In genomic region chr21:40334159-40334558, GRCh38 we compare ENCODE assay signal across 18 cellular contexts.
DNase-seq lines count a peak whose midpoint lies in the region; ATAC-seq, FAIRE-seq and TF ChIP-seq lines count a peak whose summit lies in the region.
"Had no signal": no experiment of that assay in that cellular context is flagged by ENCODE, and none has a peak within 500 bp of the region (broad histone marks: within the 10 kb centered on the region; RNA-seq: fewer than 3 reads in every experiment).

No MANE protein-coding gene starts in this region.

- no peak overlapping the region for H2AK9ac ChIP-seq in IMR-90 (replicated peaks; ENCODE audit: low read depth, low read length, poor library complexity)

- H2AK5ac ChIP-seq in IMR-90 (ENCODE audit: low read depth, low read length) (no peak overlapping the region), trophoblast cell (ENCODE audit: low read length) (no peak overlapping the region)

- dilution Hi-C loops in IMR-90 (cut with HindIII; ENCODE audit: low sequenced_read_pairs, unreplicated experiment): no loop called here

- H3K23ac ChIP-seq in IMR-90 (ENCODE audit: low read depth, low read length) (no peak overlapping the region), trophoblast cell (ENCODE audit: low read length) (no peak overlapping the region)

- H2BK15ac ChIP-seq in IMR-90 (ENCODE audit: low read depth, low read length): no peak overlapping the region

- no peaks in the 10 kb centered on the region for H3K27me3 ChIP-seq in IMR-90 (ENCODE audit: control insufficient read depth, insufficient read depth, low read length)
- H3K27me3 ChIP-seq in bronchial epithelial cell (ENCODE audit: control insufficient read depth, insufficient read depth, low read length): no peaks in the 10 kb centered on the region
- no peaks in the 10 kb centered on the region for H3K27me3 ChIP-seq in trophoblast cell (ENCODE audit: insufficient read depth, low read length)
- H3K27me3 ChIP-seq: BLaER1 had no signal

- no peaks in the 10 kb centered on the region for H3K79me2 ChIP-seq in trophoblast cell (ENCODE audit: control insufficient read depth, insufficient read depth, low read length, poor library complexity)

- H4K91ac ChIP-seq in IMR-90 (ENCODE audit: insufficient read depth, low read depth, low read length): no peak overlapping the region
- no peak overlapping the region for H4K91ac ChIP-seq in trophoblast cell (ENCODE audit: low read depth, low read length)

- no peak overlapping the region for H2BK20ac ChIP-seq in IMR-90 (ENCODE audit: low read depth, low read length)

- FAIRE-seq in bronchial epithelial cell (lab: Jason Lieb, UNC): no peak
- FAIRE-seq: A204.1, GM19239, H54 had no signal

- no peak overlapping the region for H2BK12ac ChIP-seq in trophoblast cell (ENCODE audit: low read length)

- H3K14ac ChIP-seq in IMR-90 (replicated peaks; ENCODE audit: low read depth, low read length) (no peak overlapping the region), trophoblast cell (ENCODE audit: low read length) (no peak overlapping the region)

- no peaks in the 10 kb centered on the region for H3K79me1 ChIP-seq in IMR-90 (ENCODE audit: low read depth in 1 of 2, low read length in 2 of 2)
- H3K79me1 ChIP-seq in trophoblast cell (ENCODE audit: low read length): no peaks in the 10 kb centered on the region

- TF ChIP-seq POLR2A in IMR-90 (IDR thresholded peaks at IDR 0.05; ENCODE audit: low read depth, low read length): no peak

- H3K9ac ChIP-seq in IMR-90 (ENCODE audit: low read depth, low read length): no peak overlapping the region
- no peak overlapping the region for H3K9ac ChIP-seq in trophoblast cell (ENCODE audit: low read length)
- H3K9ac ChIP-seq: BLaER1, GM23248 had no signal

- WGBS in IMR-90 (ENCODE audit: extremely low coverage in 2 of 2, insufficient read length in 1 of 2), 2 experiments: 66% methylated on average over 3 of the region's 6 CpGs; no CpG with 5 or more reads in 1 of the 2 experiments
- no CpG with 5 or more reads among the region's 6 CpGs for WGBS in trophoblast cell (ENCODE audit: extremely low coverage, insufficient coverage, insufficient read length)

- H3K4me2 ChIP-seq in IMR-90 (ENCODE audit: low read depth, low read length) (no peak overlapping the region), trophoblast cell (ENCODE audit: low read length) (no peak overlapping the region)
- H3K4me2 ChIP-seq: BLaER1 had no signal

- DNase-seq in IMR-90 (no peak), NCI-H146 treated with DMSO at 0.1 percent for 48 hours (lab: John Stamatoyannopoulos, UW; ENCODE audit: unreplicated experiment) (peak; percentile 33), bronchial epithelial cell (ENCODE audit: low read depth) (peak; percentile 2), trophoblast cell (peak; percentile 3 to 67), DMS153 treated with DMSO at 0.1 percent for 48 hours (lab: John Stamatoyannopoulos, UW; ENCODE audit: unreplicated experiment) (no peak), AG20443 (ENCODE audit: low spot score) (no peak)
- DNase-seq: CD4-positive, alpha-beta memory T cell; DMS153; DMS79 treated with DMSO at 0.1 percent for 48 hours; GF-D8; GM23248; HCEC 1CT; KBM-7 had no signal

- no peaks in the 10 kb centered on the region for H3K4me1 ChIP-seq in IMR-90 (ENCODE audit: control insufficient read depth, insufficient read depth, low read length)
- H3K4me1 ChIP-seq in trophoblast cell (ENCODE audit: control insufficient read depth in 1 of 2, insufficient read depth in 2 of 2, low read length in 2 of 2): no peaks in the 10 kb centered on the region
- H3K4me1 ChIP-seq: BLaER1 had no signal

- no peak overlapping the region for H3K4ac ChIP-seq in IMR-90 (ENCODE audit: low read depth, low read length)
- no peak overlapping the region for H3K4ac ChIP-seq in trophoblast cell (ENCODE audit: low read depth, low read length)

- intact Hi-C loops in IMR-90 (cut with micrococcal nuclease): no loop called here

- H3K27ac ChIP-seq in IMR-90 (ENCODE audit: insufficient read depth, low read length): no peak overlapping the region
- no peak overlapping the region for H3K27ac ChIP-seq in trophoblast cell (ENCODE audit: low read depth, low read length)
- H3K27ac ChIP-seq: BLaER1, GM23248 had no signal

- H3K36me3 ChIP-seq in IMR-90 (ENCODE audit: control insufficient read depth, insufficient read depth, low read length): no peaks in the 10 kb centered on the region
- H3K36me3 ChIP-seq in bronchial epithelial cell (ENCODE audit: control insufficient read depth, insufficient read depth, low read length): no peaks in the 10 kb centered on the region
- H3K36me3 ChIP-seq in trophoblast cell (ENCODE audit: control insufficient read depth in 1 of 2, insufficient read depth in 2 of 2, low read length in 2 of 2): no peaks in the 10 kb centered on the region
- H3K36me3 ChIP-seq: BLaER1 had no signal

- no peak overlapping the region for H4K12ac ChIP-seq in trophoblast cell (ENCODE audit: low read depth, low read length)

- no peak overlapping the region for H2BK5ac ChIP-seq in IMR-90 (ENCODE audit: low read depth, low read length, poor library complexity, severe bottlenecking)
- no peak overlapping the region for H2BK5ac ChIP-seq in trophoblast cell (ENCODE audit: low read depth, low read length, poor library complexity)

- H2AFZ ChIP-seq in IMR-90 (replicated peaks; ENCODE audit: low read length, poor library complexity) (no peak overlapping the region), trophoblast cell (ENCODE audit: insufficient read depth, low read length, poor library complexity) (no peak overlapping the region)
- H2AFZ ChIP-seq: GM23248 had no signal

- in situ Hi-C loops in IMR-90 (cut with MboI; ENCODE audit: low sequenced_read_pairs): no loop called here

- no peak for TF ChIP-seq RAD21 in IMR-90 (IDR thresholded peaks at IDR 0.05; ENCODE audit: low read length)

- POLR2A ChIA-PET in IMR-90 (lab: Charles Lee; ENCODE audit: unreplicated experiment): no interaction called here

- no peaks in the 10 kb centered on the region for H3K9me1 ChIP-seq in IMR-90 (ENCODE audit: insufficient read depth, low read length)

- H3K56ac ChIP-seq in IMR-90 (ENCODE audit: extremely low read depth, insufficient read depth, low read length): no peak overlapping the region

- CTCF ChIA-PET in IMR-90 (lab: Yijun Ruan, JAX): no interaction called here

- H3K9me3 ChIP-seq in IMR-90 (ENCODE audit: control insufficient read depth, insufficient read depth, low read length) (peaks cover 21% of the 10 kb centered on the region), trophoblast cell (ENCODE audit: insufficient read depth, low read depth, low read length) (peaks cover 2% of the 10 kb centered on the region)
- H3K9me3 ChIP-seq: BLaER1 had no signal

- H4K20me1 ChIP-seq in IMR-90 (ENCODE audit: insufficient read depth, low read length): no peaks in the 10 kb centered on the region
- H4K20me1 ChIP-seq: BLaER1 had no signal

- no peak for ATAC-seq in IMR-90 (ENCODE audit: low read depth)
- no peak for ATAC-seq in GM18520 (IDR thresholded peaks at IDR 0.05; ENCODE audit: unreplicated experiment)

- no TSS peak for BruUV-seq in IMR-90 (replicated peaks; lab: Mats Ljungman, UMichigan)

- H4K5ac ChIP-seq in IMR-90 (ENCODE audit: low read depth, low read length): no peak overlapping the region

- H2BK120ac ChIP-seq in IMR-90 (ENCODE audit: low read depth, low read length) (no peak overlapping the region), trophoblast cell (ENCODE audit: insufficient read depth, low read length, poor library complexity) (no peak overlapping the region)

- no peak for TF ChIP-seq CTCF in IMR-90 (conservative IDR thresholded peaks at IDR 0.05; ENCODE audit: low read depth, low read length)
- no peak for TF ChIP-seq CTCF in bronchial epithelial cell (IDR thresholded peaks at IDR 0.05; ENCODE audit: insufficient read depth, low read length, severe bottlenecking)

- H4K8ac ChIP-seq in IMR-90 (ENCODE audit: low read depth in 2 of 2, low read length in 2 of 2) (no peak overlapping the region), trophoblast cell (ENCODE audit: low read depth, low read length) (no peak overlapping the region)

- H3K18ac ChIP-seq in IMR-90 (ENCODE audit: low read depth, low read length) (no peak overlapping the region), trophoblast cell (ENCODE audit: low read length) (no peak overlapping the region)

- H3K4me3 ChIP-seq in IMR-90 (ENCODE audit: insufficient read depth, low read depth, low read length) (no peak overlapping the region), bronchial epithelial cell (ENCODE audit: low read depth, low read length) (no peak overlapping the region), trophoblast cell (ENCODE audit: low read depth, low read length) (no peak overlapping the region)
- H3K4me3 ChIP-seq: BLaER1, GM23248 had no signal

TF ChIP-seq in IMR-90, 13 proteins besides CTCF, POLR2A, EP300 and RAD21:
- peak; percentile 20; the same call in 1 of the 2 replicates for TF ChIP-seq MAFK (IDR thresholded peaks at IDR 0.05; ENCODE audit: low read depth, low read length)
- TF ChIP-seq ELK1 (IDR thresholded peaks at IDR 0.05; ENCODE audit: borderline replicate concordance, low read depth, low read length): no peak
TF ChIP-seq in IMR-90: peak in this region for 1.

Comparison
In these comparisons a context has a peak if more than half of its experiments do, and no peak if none do; other contexts are left out.
1. DNase-seq: peak in NCI-H146 treated with DMSO at 0.1 percent for 48 hours (single experiment), bronchial epithelial cell (single experiment) and trophoblast cell (2 of 2); none in IMR-90 (single experiment), DMS153 treated with DMSO at 0.1 percent for 48 hours (single experiment) and AG20443 (single experiment).